ENCODE assay signal across 8 cellular contexts in the genomic region with DNA sequence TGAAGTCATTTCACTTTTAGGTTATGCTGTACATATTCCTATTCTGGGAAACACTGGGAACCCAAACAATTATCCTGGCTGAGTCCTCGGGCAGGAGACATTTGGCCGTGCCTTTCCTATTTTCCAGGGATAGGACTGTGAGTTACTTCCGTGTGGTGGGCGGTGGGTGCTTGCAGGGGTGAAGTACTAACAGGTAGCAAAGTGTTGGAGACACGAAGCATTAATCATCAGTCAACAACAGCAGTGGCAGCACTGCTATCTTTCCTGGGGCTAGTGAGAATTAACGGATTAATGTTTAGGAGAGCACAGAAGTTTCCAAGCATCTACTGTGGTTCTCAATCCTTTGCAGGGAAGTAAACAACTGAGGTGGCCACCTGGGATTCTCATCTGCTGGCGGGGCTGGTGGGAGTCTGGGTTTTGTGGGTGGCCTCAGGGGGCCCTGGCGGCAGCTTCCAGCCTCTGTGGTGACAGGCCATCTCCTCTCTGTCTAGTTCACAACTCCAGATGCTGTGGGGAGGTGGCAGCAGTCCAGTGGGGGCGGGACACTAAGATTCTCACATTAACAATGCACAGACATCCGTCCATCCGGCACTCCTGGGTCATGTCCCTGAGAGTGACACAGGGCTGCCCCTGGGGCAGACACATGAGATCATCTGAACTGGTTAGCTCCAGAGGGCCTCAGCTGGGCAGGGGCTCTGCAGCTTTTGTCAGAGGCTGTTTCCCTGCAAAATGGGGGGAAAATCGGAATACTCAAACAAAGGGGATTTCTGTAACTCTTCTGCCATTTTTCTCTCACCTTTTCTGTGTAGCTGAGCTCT.
A peak's percentile ranks its signal among the peaks of the same experiment; 100 is the strongest.
DNase-seq lines count a peak whose midpoint lies in the region; ATAC-seq lines count a peak whose summit lies in the region.

No MANE protein-coding gene starts in this region.

- H3K27ac Mint-ChIP-seq in stimulated activated naive CD8-positive, alpha-beta T cell treated with anti-CD3 and anti-CD28 coated beads, Interleukin-15, amount 100 ng/mL, for 72 hours = peak overlapping the region; percentile 59 to 79
- H3K27ac Mint-ChIP-seq in T-helper 17 cell = no peak overlapping the region

- H3K4me3 Mint-ChIP-seq in stimulated activated naive CD8-positive, alpha-beta T cell treated with anti-CD3 and anti-CD28 coated beads, Interleukin-15, amount 100 ng/mL, for 72 hours = no peak overlapping the region
- no peak overlapping the region for H3K4me3 Mint-ChIP-seq in T-helper 17 cell

- DNase-seq in NCI-H2107 treated with DMSO at 0.1 percent for 48 hours (lab: John Stamatoyannopoulos, UW; ENCODE audit: unreplicated experiment) (peak; percentile 58), NCI-H2107 (lab: John Stamatoyannopoulos, UW) (no peak), anterior cingulate cortex (lab: John Stamatoyannopoulos, UW) (peak in 53 of 58 donors; percentile 10 to 87 (median 68)), iris pigment epithelial cell (ENCODE audit: low read depth) (peak; percentile 53), iPS-NIHi11 (ENCODE audit: low spot score) (no peak), SKM-1 (lab: John Stamatoyannopoulos, UW; ENCODE audit: unreplicated experiment) (no peak), T-helper 17 cell (no peak)
- no peak for DNase-seq in stimulated activated naive CD8-positive, alpha-beta T cell treated with anti-CD3 and anti-CD28 coated beads, Interleukin-15, amount 100 ng/mL, for 72 hours

- no peaks in the 10 kb centered on the region for H3K9me3 Mint-ChIP-seq in stimulated activated naive CD8-positive, alpha-beta T cell treated with anti-CD3 and anti-CD28 coated beads, Interleukin-15, amount 100 ng/mL, for 72 hours

- no peaks in the 10 kb centered on the region for H3K9me3 ChIP-seq in T-helper 17 cell (ENCODE audit: control insufficient read depth, low read length, poor library complexity, severe bottlenecking)

- peaks cover 80% of the 10 kb centered on the region for H3K4me1 Mint-ChIP-seq in stimulated activated naive CD8-positive, alpha-beta T cell treated with anti-CD3 and anti-CD28 coated beads, Interleukin-15, amount 100 ng/mL, for 72 hours
- peaks cover 41% of the 10 kb centered on the region for H3K4me1 Mint-ChIP-seq in T-helper 17 cell

- H3K36me3 Mint-ChIP-seq in T-helper 17 cell (ENCODE audit: low read depth) = peaks cover 7% of the 10 kb centered on the region

- no peaks in the 10 kb centered on the region for H3K27me3 Mint-ChIP-seq in stimulated activated naive CD8-positive, alpha-beta T cell treated with anti-CD3 and anti-CD28 coated beads, Interleukin-15, amount 100 ng/mL, for 72 hours
- H3K27me3 Mint-ChIP-seq in T-helper 17 cell = no peaks in the 10 kb centered on the region

- peak; percentile 15 for ATAC-seq in stimulated activated naive CD8-positive, alpha-beta T cell treated with anti-CD3 and anti-CD28 coated beads, Interleukin-15, amount 100 ng/mL, for 72 hours
- ATAC-seq in T-helper 17 cell = no peak

Comparison
In these comparisons a context has a peak if more than half of its experiments do, and no peak if none do; other contexts are left out.
1. DNase-seq: peak in NCI-H2107 treated with DMSO at 0.1 percent for 48 hours (single experiment), anterior cingulate cortex (53 of 58) and iris pigment epithelial cell (single experiment); none in NCI-H2107 (single experiment), stimulated activated naive CD8-positive, alpha-beta T cell treated with anti-CD3 and anti-CD28 coated beads, Interleukin-15, amount 100 ng/mL, for 72 hours (0 of 2), iPS-NIHi11 (single experiment), SKM-1 (single experiment) and T-helper 17 cell (0 of 3).